ENCODE assay signal across 19 cellular contexts in genomic region chr7:98362517-98362916, GRCh38. TPM values are rescaled to one million over a fixed set of nuclear protein-coding genes. Genes with fewer than 3 reads are reported as not detected.
DNase-seq lines count a peak whose midpoint lies in the region; ATAC-seq and TF ChIP-seq lines count a peak whose summit lies in the region.
"Had no signal": no experiment of that assay in that cellular context is flagged by ENCODE, and none has a peak within 500 bp of the region (broad histone marks: within the 10 kb centered on the region; RNA-seq: fewer than 3 reads in every experiment).

No MANE protein-coding gene starts in this region.

- no peaks in the 10 kb centered on the region for H3K9me3 ChIP-seq in Panc1 (ENCODE audit: control insufficient read depth, insufficient read depth, low read depth, low read length)
- H3K9me3 ChIP-seq: BE2C, SK-N-SH had no signal

- no peaks in the 10 kb centered on the region; the same call in 1 of the 2 replicates for H3F3A ChIP-seq in GM23338 (replicated peaks; ENCODE audit: low read depth)

- no peak overlapping the region for H3K4me3 ChIP-seq in GM23338
- no peak overlapping the region for H3K4me3 ChIP-seq in Panc1 (ENCODE audit: low read depth in 2 of 2, low read length in 2 of 2)
- H3K4me3 ChIP-seq: GM12878 had no signal

- H3K9me2 ChIP-seq in GM23338 (ENCODE audit: insufficient read depth): no peaks in the 10 kb centered on the region
- H3K9me2 ChIP-seq: SK-N-SH had no signal

- intact Hi-C loops in Panc1 (cut with micrococcal nuclease; ENCODE audit: unreplicated experiment): no loop called here

- H3K27ac ChIP-seq in GM23338 (ENCODE audit: low read depth): 0 out of 2 replicates have a peak overlapping the region, but pooled peaks have one; percentile 24
- peak overlapping the region; percentile 90 for H3K27ac ChIP-seq in Panc1 (ENCODE audit: low read length)

- POLR2A ChIA-PET in Panc1 (lab: Charles Lee): interaction anchor here (0.6 kb wide), 1 partner anchor 20 kb away, joined by 3 read pairs; no protein-coding TSS in a partner anchor

- H3K4me1 Mint-ChIP-seq in GM23338 (peaks cover 33% of the 10 kb centered on the region), mesothelial cell of epicardium (peaks cover 3% of the 10 kb centered on the region)
- H3K4me1 Mint-ChIP-seq in activated CD8-positive, alpha-beta memory T cell treated with anti-CD3 and anti-CD28 coated beads, Interleukin-2, amount 10 ng/mL, durations not matched to agents 7 days and 5 days: no peaks in the 10 kb centered on the region

- no peak overlapping the region for H2AFZ ChIP-seq in GM23338

- peak; percentile 79 for ATAC-seq in GM23338
- ATAC-seq in Panc1: no peak
- no peak for ATAC-seq in activated CD8-positive, alpha-beta memory T cell treated with anti-CD3 and anti-CD28 coated beads, Interleukin-2, amount 10 ng/mL, durations not matched to agents 7 days and 5 days
- no peak for ATAC-seq in GM21786 (IDR thresholded peaks at IDR 0.05; ENCODE audit: unreplicated experiment)
- ATAC-seq: GM12878 had no signal

- H3K4me1 ChIP-seq in GM23338 (ENCODE audit: insufficient read depth) (peaks cover 26% of the 10 kb centered on the region), Panc1 (ENCODE audit: control insufficient read depth, insufficient read depth, low read length) (peaks cover 60% of the 10 kb centered on the region)
- H3K4me1 ChIP-seq: BE2C had no signal

- peak; percentile 16 for DNase-seq in GM23338 (ENCODE audit: low spot score)
- no peak for DNase-seq in Panc1 (ENCODE audit: low read depth, low spot score)
- DNase-seq in iPS DF 19.7 (ENCODE audit: low read depth, low spot score): peak; percentile 63
- DNase-seq in mesenteric fat pad (ENCODE audit: low spot score): peak; percentile 49
- no peak for DNase-seq in mesothelial cell of epicardium (ENCODE audit: low spot score in 2 of 2, unreplicated experiment in 2 of 2)
- no peak for DNase-seq in DMS79 treated with DMSO at 0.1 percent for 48 hours (lab: John Stamatoyannopoulos, UW)
- no peak for DNase-seq in activated CD8-positive, alpha-beta memory T cell treated with anti-CD3 and anti-CD28 coated beads, Interleukin-2, amount 10 ng/mL, durations not matched to agents 7 days and 5 days
- DNase-seq: BE2C; CD4-positive, alpha-beta T cell; DMS153; MM.1S; NCI-H1092; NCI-H146; NCI-H2029 treated with DMSO at 0.1 percent for 48 hours; SHP77 treated with DMSO at 0.1 percent for 48 hours; SK-N-SH had no signal

- in situ Hi-C loops in Panc1 (cut with HindIII; ENCODE audit: low pct_unique_long_range_greater_than_20kb, low sequenced_read_pairs): no loop called here

- peak overlapping the region; percentile 49; the same call in 1 of the 2 replicates for H3K4me2 ChIP-seq in GM23338
- H3K4me2 ChIP-seq: SK-N-SH had no signal

- no peak for TF ChIP-seq CTCF in GM23338 (conservative IDR thresholded peaks at IDR 0.05; ENCODE audit: low read depth in 2 of 2)
- no peak for TF ChIP-seq CTCF in Panc1 (IDR thresholded peaks at IDR 0.05)
- TF ChIP-seq CTCF in mesothelial cell of epicardium (IDR thresholded peaks at IDR 0.05; ENCODE audit: unreplicated experiment): no peak

- BruUV-seq in Panc1 (replicated peaks; lab: Mats Ljungman, UMichigan): no TSS peak

- H3K27me3 ChIP-seq in GM23338 (ENCODE audit: insufficient read depth): no peaks in the 10 kb centered on the region
- H3K27me3 ChIP-seq in Panc1 (ENCODE audit: control insufficient read depth, insufficient read depth, low read length): no peaks in the 10 kb centered on the region
- H3K27me3 ChIP-seq: BE2C had no signal

- peaks cover 14% of the 10 kb centered on the region for H4K20me1 ChIP-seq in GM23338 (replicated peaks; ENCODE audit: insufficient read depth)

- H3K79me2 ChIP-seq in GM23338 (replicated peaks; ENCODE audit: insufficient read depth): peaks cover 14% of the 10 kb centered on the region

- H3K27me3 Mint-ChIP-seq in GM23338 (ENCODE audit: insufficient read depth, low read depth, poor library complexity): peaks cover under 1% of the 10 kb centered on the region
- H3K27me3 Mint-ChIP-seq in mesothelial cell of epicardium (ENCODE audit: low read depth): no peaks in the 10 kb centered on the region
- H3K27me3 Mint-ChIP-seq in activated CD8-positive, alpha-beta memory T cell treated with anti-CD3 and anti-CD28 coated beads, Interleukin-2, amount 10 ng/mL, durations not matched to agents 7 days and 5 days: no peaks in the 10 kb centered on the region

- H3K36me3 Mint-ChIP-seq in GM23338 (ENCODE audit: low read depth): peaks cover 39% of the 10 kb centered on the region
- peaks cover 3% of the 10 kb centered on the region for H3K36me3 Mint-ChIP-seq in mesothelial cell of epicardium
- no peaks in the 10 kb centered on the region for H3K36me3 Mint-ChIP-seq in activated CD8-positive, alpha-beta memory T cell treated with anti-CD3 and anti-CD28 coated beads, Interleukin-2, amount 10 ng/mL, durations not matched to agents 7 days and 5 days

- peak overlapping the region; percentile 31; the same call in 1 of the 2 replicates for H3K27ac Mint-ChIP-seq in GM23338
- H3K27ac Mint-ChIP-seq in mesothelial cell of epicardium: no peak overlapping the region
- no peak overlapping the region for H3K27ac Mint-ChIP-seq in activated CD8-positive, alpha-beta memory T cell treated with anti-CD3 and anti-CD28 coated beads, Interleukin-2, amount 10 ng/mL, durations not matched to agents 7 days and 5 days
- H3K27ac Mint-ChIP-seq: CD4-positive, alpha-beta T cell had no signal

- H3K9me3 Mint-ChIP-seq in GM23338 (no peaks in the 10 kb centered on the region; the same call in 2 of the 3 replicates), mesothelial cell of epicardium (no peaks in the 10 kb centered on the region)
- no peaks in the 10 kb centered on the region for H3K9me3 Mint-ChIP-seq in activated CD8-positive, alpha-beta memory T cell treated with anti-CD3 and anti-CD28 coated beads, Interleukin-2, amount 10 ng/mL, durations not matched to agents 7 days and 5 days (ENCODE audit: low read depth)
- H3K9me3 Mint-ChIP-seq: CD4-positive, alpha-beta T cell had no signal

- no peaks in the 10 kb centered on the region for H3K36me3 ChIP-seq in GM23338 (ENCODE audit: insufficient read depth)
- peaks cover 3% of the 10 kb centered on the region; the same call in 1 of the 2 replicates for H3K36me3 ChIP-seq in Panc1 (ENCODE audit: control insufficient read depth, insufficient read depth, low read length)
- H3K36me3 ChIP-seq: BE2C had no signal

- CTCF ChIA-PET in Panc1 (lab: Charles Lee): no interaction called here
- CTCF ChIA-PET in activated CD8-positive, alpha-beta memory T cell treated with anti-CD3 and anti-CD28 coated beads, Interleukin-2, amount 10 ng/mL, durations not matched to agents 7 days and 5 days (lab: Charles Lee): no interaction called here

- H3K4me3 Mint-ChIP-seq in GM23338: no peak overlapping the region; the same call in 2 of the 3 replicates
- H3K4me3 Mint-ChIP-seq in mesothelial cell of epicardium: no peak overlapping the region
- H3K4me3 Mint-ChIP-seq in activated CD8-positive, alpha-beta memory T cell treated with anti-CD3 and anti-CD28 coated beads, Interleukin-2, amount 10 ng/mL, durations not matched to agents 7 days and 5 days: no peak overlapping the region
- H3K4me3 Mint-ChIP-seq: CD4-positive, alpha-beta T cell had no signal

TF ChIP-seq in GM23338, 12 proteins besides CTCF, POLR2A, EP300 and RAD21:
- TF ChIP-seq EZH2phosphoT487 (IDR thresholded peaks at IDR 0.05; ENCODE audit: unreplicated experiment): no peak

RNA-seq across cellular contexts. Expression of gene BAIAP2L1, which starts 38.4 kb away (rescaled TPM):
- total RNA-seq in GM23338 (2014; rRNA removed; shearing (Covaris generic)): 37.2 and 38.3 TPM in 2 replicates
- 23.8 and 24.1 TPM in 2 replicates for polyA plus RNA-seq in GM23338 (2016; fragmentation: Nextera tagmentation; extraction: Ambion mirVana)
- 120 TPM for total RNA-seq in Panc1 (2021; ENCODE audit: unreplicated experiment)
- polyA plus RNA-seq in Panc1 (2012; ENCODE audit: insufficient read length): 108 TPM
- total RNA-seq in mesenteric fat pad: 4.6 TPM
- 27.2 to 31.0 TPM (median 30.0 TPM) in 3 replicates for total RNA-seq in mesothelial cell of epicardium
- total RNA-seq in activated CD8-positive, alpha-beta memory T cell treated with anti-CD3 and anti-CD28 coated beads, Interleukin-2, amount 10 ng/mL, durations not matched to agents 7 days and 5 days: 1 to 10 TPM; 1.1 to 1.4 TPM
- total RNA-seq: OCI-LY7 had no signal

Comparison
In these comparisons a context has a peak if more than half of its experiments do, and no peak if none do; other contexts are left out.
1. DNase-seq: peak in GM23338 (single experiment), iPS DF 19.7 (single experiment) and mesenteric fat pad (single experiment); none in Panc1 (single experiment), mesothelial cell of epicardium (0 of 2), DMS79 treated with DMSO at 0.1 percent for 48 hours (single experiment) and activated CD8-positive, alpha-beta memory T cell treated with anti-CD3 and anti-CD28 coated beads, Interleukin-2, amount 10 ng/mL, durations not matched to agents 7 days and 5 days (single experiment).